10 cellular contexts compared by ENCODE assay signal in genomic region chr10:97185326-97186058, GRCh38. TPM values are rescaled to one million over a fixed set of nuclear protein-coding genes. Genes with fewer than 3 reads are reported as not detected.
DNase-seq lines count a peak whose midpoint lies in the region; ATAC-seq and TF ChIP-seq lines count a peak whose summit lies in the region.
"Had no signal": no experiment of that assay in that cellular context is flagged by ENCODE, and none has a peak within 500 bp of the region (broad histone marks: within the 10 kb centered on the region; RNA-seq: fewer than 3 reads in every experiment).

TSS of gene SLIT1 (minus strand) at chr10:97185959. CDS start at chr10:97185674, 285 bp downstream.

- H3K27me3 ChIP-seq in HUES64 (ENCODE audit: insufficient read depth, low read length) (peaks cover 83% of the 10 kb centered on the region), heart left ventricle (peaks cover 14 to 49% (median 27%) of the 10 kb centered on the region in 9 donors), gastrocnemius medialis (peaks cover 28 to 35% (median 29%) of the 10 kb centered on the region in 3 donors)

- H3K4me1 ChIP-seq in HUES64 (ENCODE audit: insufficient read depth, low read length) (0 out of 2 replicates have a peak, but pooled peaks cover 4% of the 10 kb centered on the region), heart left ventricle (peaks cover 0 to 13% (median 5%) of the 10 kb centered on the region in 12 donors), gastrocnemius medialis (no peaks in the 10 kb centered on the region)

- H3K27ac ChIP-seq in HUES64 (ENCODE audit: low read depth, low read length) (no peak within 1 kb of the TSS), heart left ventricle (no peak within 1 kb of the TSS), gastrocnemius medialis (no peak within 1 kb of the TSS)

- TF ChIP-seq CTCF in heart left ventricle (IDR thresholded peaks at IDR 0.05): no peak
- TF ChIP-seq CTCF in gastrocnemius medialis (IDR thresholded peaks at IDR 0.05 in 4 of 5, conservative IDR thresholded peaks at IDR 0.05 in 1 of 5): no peak

- peak within 1 kb of the TSS; percentile 65 for H3K4me3 ChIP-seq in HUES64 (ENCODE audit: low read length)
- peak within 1 kb of the TSS in 7 of 12 donors; percentile 1 to 38 (median 23) for H3K4me3 ChIP-seq in heart left ventricle
- H3K4me3 ChIP-seq in gastrocnemius medialis: peak within 1 kb of the TSS in 3 of 4 donors; percentile 20 to 31 (median 21)

- no peak within 1 kb of the TSS; the same call in 1 of the 2 replicates for H3K9ac ChIP-seq in HUES64 (ENCODE audit: low read depth, low read length)

- intact Hi-C loops in heart left ventricle (cut with DNase I) (no loop called here), gastrocnemius medialis (cut with DNase I; ENCODE audit: low total_unique reads) (no loop called here)

- no peaks in the 10 kb centered on the region for H3K9me3 ChIP-seq in HUES64 (ENCODE audit: insufficient read depth, low read depth, low read length)
- H3K9me3 ChIP-seq in heart left ventricle: no peaks in the 10 kb centered on the region
- no peaks in the 10 kb centered on the region for H3K9me3 ChIP-seq in gastrocnemius medialis

- DNase-seq in NCI-H82 treated with DMSO at 0.1 percent for 48 hours (lab: John Stamatoyannopoulos, UW; ENCODE audit: unreplicated experiment) (peak; percentile 56), heart left ventricle (no peak), gastrocnemius medialis (no peak), AG08396 (ENCODE audit: low spot score) (no peak)
- DNase-seq: mammary epithelial cell; NCI-H774; stimulated activated naive CD4-positive, alpha-beta T cell treated with Interleukin-2 at 50 U/mL for 16 hours had no signal

- TF ChIP-seq POLR2A in heart left ventricle (IDR thresholded peaks at IDR 0.05) (no peak), gastrocnemius medialis (IDR thresholded peaks at IDR 0.05) (no peak)

- ATAC-seq in heart left ventricle (no peak), gastrocnemius medialis (no peak), HG02870 (IDR thresholded peaks at IDR 0.05; ENCODE audit: unreplicated experiment) (no peak), GM19351 (IDR thresholded peaks at IDR 0.05; ENCODE audit: unreplicated experiment) (no peak)

- under 1% methylated on average over 74 of the region's 74 CpGs for WGBS in HUES64
- WGBS in heart left ventricle, 4 donors: 2 to 4% (median 3%) methylated on average over 5 to 74 of the region's 74 CpGs

- in situ Hi-C loops in gastrocnemius medialis (cut with MboI; ENCODE audit: low sequenced_read_pairs in 4 of 4): no loop called here

- H3K36me3 ChIP-seq in HUES64 (ENCODE audit: insufficient read depth, low read length) (no peaks in the 10 kb centered on the region), heart left ventricle (no peaks in the 10 kb centered on the region), gastrocnemius medialis (no peaks in the 10 kb centered on the region)

RNA-seq across cellular contexts. Expression of gene SLIT1, which starts in this region (rescaled TPM):
- 0.70 TPM for polyA plus RNA-seq in HUES64 (2013, experiment 1 of 2)
- polyA plus RNA-seq in HUES64 (2013, experiment 2 of 2): 1.7 TPM
- under 1 TPM; 0.05 to 0.61 (median 0.13) TPM for total RNA-seq in heart left ventricle
- under 1 TPM; 0.04 to 0.08 TPM for polyA plus RNA-seq in heart left ventricle
- total RNA-seq in gastrocnemius medialis: under 1 TPM in 2 of 4 donors, not detected in 2; 0.10 to 0.13 TPM
- total RNA-seq: mammary epithelial cell had no signal
- polyA plus RNA-seq: mammary epithelial cell had no signal
